Comparison of ENCODE assay signal across 13 cellular contexts in genomic region chr3:27105904-27106303, GRCh38.
A peak's percentile ranks its signal among the peaks of the same experiment; 100 is the strongest.
DNase-seq lines count a peak whose midpoint lies in the region; ATAC-seq, FAIRE-seq and TF ChIP-seq lines count a peak whose summit lies in the region.
"Had no signal": no experiment of that assay in that cellular context is flagged by ENCODE, and none has a peak within 500 bp of the region (broad histone marks: within the 10 kb centered on the region; RNA-seq: fewer than 3 reads in every experiment).

No MANE protein-coding gene starts in this region.

- H3K9me3 ChIP-seq in keratinocyte (ENCODE audit: control insufficient read depth, low read depth, low read length): no peaks in the 10 kb centered on the region
- H3K9me3 ChIP-seq: gastrocnemius medialis, lower lobe of right lung had no signal

- TF ChIP-seq CTCF in HFFc6 (IDR thresholded peaks at IDR 0.05): peak; percentile 58
- no peak for TF ChIP-seq CTCF in WTC11 (IDR thresholded peaks at IDR 0.05)
- TF ChIP-seq CTCF in keratinocyte (optimal IDR thresholded peaks at IDR 0.05 in 1 of 3, IDR thresholded peaks at IDR 0.05 in 1 of 3, conservative IDR thresholded peaks at IDR 0.05 in 1 of 3; ENCODE audit: extremely low read depth in 1 of 3, insufficient read depth in 2 of 3, low read length in 3 of 3): peak in 2 of 3 experiments; percentile 20 to 39

- ATAC-seq in WTC11: peak; percentile 77
- ATAC-seq: gastrocnemius medialis, lower lobe of right lung had no signal

- no peaks in the 10 kb centered on the region for H4K20me1 ChIP-seq in keratinocyte (ENCODE audit: control insufficient read depth, extremely low read depth, insufficient read depth, low read length)

- H3K9me1 ChIP-seq in keratinocyte (ENCODE audit: control insufficient read depth, extremely low read depth, insufficient read depth, low read length): no peaks in the 10 kb centered on the region

- no peak overlapping the region for H3K4me2 ChIP-seq in keratinocyte (ENCODE audit: control insufficient read depth, extremely low read depth, insufficient read depth, low read depth, low read length)

- peaks cover 15% of the 10 kb centered on the region for H3K4me1 Mint-ChIP-seq in HFFc6 (ENCODE audit: low read depth)
- H3K4me1 Mint-ChIP-seq in WTC11: peaks cover 52% of the 10 kb centered on the region

- H3K4me3 Mint-ChIP-seq in HFFc6 (no peak overlapping the region), WTC11 (no peak overlapping the region)

- CTCF ChIA-PET in WTC11 (lab: Charles Lee): interaction anchor here (0.6 to 1.9 kb wide), 8 partner anchors 9 to 393 kb away, joined by 3 to 13 read pairs (median 6); no protein-coding TSS in a partner anchor

- DNase-seq in A172 (ENCODE audit: low spot score): peak; percentile 8
- no peak for DNase-seq in HFFc6
- peak; percentile 50 for DNase-seq in WTC11 (ENCODE audit: low spot score)
- DNase-seq in keratinocyte (ENCODE audit: low read depth, low spot score): no peak
- DNase-seq in LoVo (ENCODE audit: low spot score): no peak
- no peak for DNase-seq in COLO829 (ENCODE audit: low spot score)
- DNase-seq in DMS53 treated with DMSO at 0.1 percent for 48 hours (lab: John Stamatoyannopoulos, UW; ENCODE audit: unreplicated experiment): no peak
- DNase-seq in NCI-H187 treated with DMSO at 0.1 percent for 48 hours (lab: John Stamatoyannopoulos, UW): no peak
- DNase-seq: gastrocnemius medialis; lower lobe of right lung; stimulated activated CD4-positive, alpha-beta T cell treated with anti-CD3 and anti-CD28 coated beads, Interleukin-4, amount 100 ng/mL, for 24 hours; stimulated activated naive CD4-positive, alpha-beta T cell had no signal

- H3K27ac ChIP-seq in keratinocyte (ENCODE audit: control insufficient read depth, insufficient read depth, low read length): no peak overlapping the region
- H3K27ac ChIP-seq: gastrocnemius medialis, lower lobe of right lung had no signal

- POLR2A ChIA-PET in WTC11 (lab: Charles Lee): interaction anchor here (1.0 kb wide), 1 partner anchor 20 kb away, joined by 3 read pairs; no protein-coding TSS in a partner anchor

- H3K27ac Mint-ChIP-seq in HFFc6 (no peak overlapping the region), WTC11 (peak overlapping the region; percentile 31)

- H3K4me3 ChIP-seq in keratinocyte (ENCODE audit: control insufficient read depth in 2 of 3, extremely low read depth in 1 of 3, insufficient read depth in 2 of 3, low read depth in 1 of 3, low read length in 3 of 3): no peak overlapping the region
- H3K4me3 ChIP-seq: gastrocnemius medialis, lower lobe of right lung had no signal

- no peak overlapping the region for H3K9ac ChIP-seq in keratinocyte (ENCODE audit: control insufficient read depth, extremely low read depth, insufficient read depth, low read length)

- H3K79me2 ChIP-seq in keratinocyte (ENCODE audit: control insufficient read depth, insufficient read depth, low read length): no peaks in the 10 kb centered on the region

- no peaks in the 10 kb centered on the region for H3K36me3 ChIP-seq in keratinocyte (ENCODE audit: control insufficient read depth in 2 of 2, extremely low read depth in 1 of 2, insufficient read depth in 2 of 2, low read length in 2 of 2)
- H3K36me3 ChIP-seq: gastrocnemius medialis, lower lobe of right lung had no signal

- H3K27me3 ChIP-seq in keratinocyte (ENCODE audit: control insufficient read depth, extremely low read depth, insufficient read depth, low read length): no peaks in the 10 kb centered on the region
- H3K27me3 ChIP-seq: gastrocnemius medialis had no signal

- H3K27me3 Mint-ChIP-seq in HFFc6 (ENCODE audit: insufficient read depth) (peaks cover 8% of the 10 kb centered on the region), WTC11 (ENCODE audit: low read depth) (no peaks in the 10 kb centered on the region)

- no peaks in the 10 kb centered on the region; the same call in 1 of the 2 replicates for H3K36me3 Mint-ChIP-seq in HFFc6 (ENCODE audit: low read depth)
- no peaks in the 10 kb centered on the region for H3K36me3 Mint-ChIP-seq in WTC11

- dilution Hi-C loops in keratinocyte (cut with MboI; ENCODE audit: extremely low pct_ligation_motif_present, low sequenced_read_pairs): no loop called here

- H2AFZ ChIP-seq in keratinocyte (ENCODE audit: control insufficient read depth, low read length): no peak overlapping the region

- no peaks in the 10 kb centered on the region for H3K9me3 Mint-ChIP-seq in HFFc6
- peaks cover 8% of the 10 kb centered on the region for H3K9me3 Mint-ChIP-seq in WTC11

- no peak for FAIRE-seq in keratinocyte (lab: Jason Lieb, UNC)
- FAIRE-seq: GM18507 had no signal

- H3K4me1 ChIP-seq in keratinocyte (ENCODE audit: control insufficient read depth, extremely low read depth, insufficient read depth, low read length): no peaks in the 10 kb centered on the region
- H3K4me1 ChIP-seq: gastrocnemius medialis, lower lobe of right lung had no signal

TF ChIP-seq in WTC11, 78 proteins besides CTCF, POLR2A, EP300 and RAD21:
- TF ChIP-seq ZNF416 (CRISPR knock-in tag; IDR thresholded peaks at IDR 0.05) (no peak), TEAD1 (CRISPR knock-in tag; IDR thresholded peaks at IDR 0.05) (peak; percentile 80; the same call in 1 of the 2 replicates), ZNF423 (CRISPR knock-in tag; IDR thresholded peaks at IDR 0.05) (peak; percentile 98), ETV6 (CRISPR knock-in tag; IDR thresholded peaks at IDR 0.05) (0 out of 2 replicates have a peak, but pooled peaks have one; percentile 27)
- TF ChIP-seq, protein P1, sequence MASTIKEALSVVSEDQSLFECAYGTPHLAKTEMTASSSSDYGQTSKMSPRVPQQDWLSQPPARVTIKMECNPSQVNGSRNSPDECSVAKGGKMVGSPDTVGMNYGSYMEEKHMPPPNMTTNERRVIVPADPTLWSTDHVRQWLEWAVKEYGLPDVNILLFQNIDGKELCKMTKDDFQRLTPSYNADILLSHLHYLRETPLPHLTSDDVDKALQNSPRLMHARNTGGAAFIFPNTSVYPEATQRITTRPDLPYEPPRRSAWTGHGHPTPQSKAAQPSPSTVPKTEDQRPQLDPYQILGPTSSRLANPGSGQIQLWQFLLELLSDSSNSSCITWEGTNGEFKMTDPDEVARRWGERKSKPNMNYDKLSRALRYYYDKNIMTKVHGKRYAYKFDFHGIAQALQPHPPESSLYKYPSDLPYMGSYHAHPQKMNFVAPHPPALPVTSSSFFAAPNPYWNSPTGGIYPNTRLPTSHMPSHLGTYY (CRISPR knock-in tag; IDR thresholded peaks at IDR 0.05): no peak

Comparison
In these comparisons a context has a peak if more than half of its experiments do, and no peak if none do; other contexts are left out.
1. DNase-seq: peak in A172 (single experiment) and WTC11 (single experiment); none in HFFc6 (single experiment), keratinocyte (single experiment), LoVo (single experiment), COLO829 (single experiment), DMS53 treated with DMSO at 0.1 percent for 48 hours (single experiment) and NCI-H187 treated with DMSO at 0.1 percent for 48 hours (single experiment).